8 cellular contexts compared by ENCODE assay signal in the genomic region with DNA sequence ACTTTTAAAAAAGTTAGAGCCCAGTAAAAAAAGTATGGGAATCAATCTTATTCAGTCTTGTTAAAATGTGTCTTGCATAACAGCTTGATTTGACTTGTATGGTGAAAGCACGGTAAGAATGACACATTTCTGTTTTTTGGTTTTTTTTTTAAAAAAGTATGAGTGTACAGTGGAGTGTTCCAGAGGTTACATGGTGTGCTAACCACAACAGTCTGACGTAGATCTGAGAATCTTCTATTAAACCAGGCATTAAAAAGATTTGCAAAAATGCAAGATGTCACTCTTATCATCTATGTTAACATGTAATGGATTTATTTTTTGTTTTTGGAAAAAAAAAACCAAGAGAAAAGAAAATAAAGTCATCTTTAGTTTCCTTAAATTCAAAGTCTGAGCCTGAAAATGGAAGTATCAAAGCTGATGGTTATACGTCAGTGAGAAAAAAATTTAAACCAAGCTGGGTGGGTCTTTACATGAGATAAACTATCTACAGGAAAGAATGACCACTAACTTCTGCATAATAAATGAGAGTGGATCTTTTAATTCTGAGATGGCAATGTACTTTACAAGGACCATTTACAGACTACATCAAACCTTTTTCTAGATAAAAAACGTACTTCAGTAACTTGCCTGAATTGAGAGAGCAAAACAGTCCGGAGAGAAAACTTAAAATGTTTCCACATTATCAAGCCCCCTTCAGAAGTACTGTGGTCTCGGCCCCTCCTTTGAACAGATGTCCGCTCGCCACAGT. TPM values are rescaled to one million over a fixed set of nuclear protein-coding genes. Genes with fewer than 3 reads are reported as not detected.
A peak's percentile ranks its signal among the peaks of the same experiment; 100 is the strongest.
DNase-seq lines count a peak whose midpoint lies in the region; ATAC-seq and TF ChIP-seq lines count a peak whose summit lies in the region.

No MANE protein-coding gene starts in this region.

- H3K4me3 ChIP-seq in SK-N-SH (ENCODE audit: low read depth in 2 of 2, low read length in 1 of 2): peak overlapping the region; percentile 73 to 98
- peak overlapping the region; percentile 96 for H3K4me3 ChIP-seq in endodermal cell (ENCODE audit: low read length)

- TF ChIP-seq EP300 in SK-N-SH (IDR thresholded peaks at IDR 0.05; ENCODE audit: borderline replicate concordance in 1 of 2, low read depth in 1 of 2, low read length in 1 of 2): no peak

- peak overlapping the region; percentile 89 for H3K4me2 ChIP-seq in SK-N-SH

- H3K36me3 Mint-ChIP-seq in endodermal cell (ENCODE audit: low read depth): peaks cover 26% of the 10 kb centered on the region
- peaks cover 12 to 29% (median 12%) of the 10 kb centered on the region in 3 donors for H3K36me3 Mint-ChIP-seq in naive thymus-derived CD8-positive, alpha-beta T cell

- peak; percentile 25 for ATAC-seq in HG02885 (IDR thresholded peaks at IDR 0.05; ENCODE audit: poor library complexity, unreplicated experiment)
- ATAC-seq in naive thymus-derived CD8-positive, alpha-beta T cell: peak; percentile 51 to 69

- peak overlapping the region; percentile 100 for H3K9ac ChIP-seq in SK-N-SH
- H3K9ac ChIP-seq in endodermal cell (ENCODE audit: extremely low read depth, low read length, poor library complexity, severe bottlenecking): peak overlapping the region; percentile 98

- no peaks in the 10 kb centered on the region for H3K27me3 ChIP-seq in SK-N-SH (ENCODE audit: insufficient read depth)
- H3K27me3 ChIP-seq in endodermal cell (ENCODE audit: control insufficient read depth, insufficient read depth, low read length, poor library complexity, severe bottlenecking): no peaks in the 10 kb centered on the region

- no peaks in the 10 kb centered on the region for H3K9me2 ChIP-seq in SK-N-SH

- H3K27ac Mint-ChIP-seq in endodermal cell: peak overlapping the region; percentile 98
- peak overlapping the region; percentile 97 to 100 (median 98) for H3K27ac Mint-ChIP-seq in naive thymus-derived CD8-positive, alpha-beta T cell

- H3K27ac ChIP-seq in C4-2B (peak overlapping the region; percentile 99), SK-N-SH (ENCODE audit: low read depth in 2 of 2, low read length in 1 of 2) (peak overlapping the region; percentile 97 to 100), endodermal cell (ENCODE audit: low read depth, low read length) (peak overlapping the region; percentile 99)

- POLR2A ChIA-PET in SK-N-SH (lab: Yijun Ruan, JAX): interaction anchor here (1.0 kb wide), 2 partner anchors 10 to 29 kb away, joined by 3 to 5 read pairs; no protein-coding TSS in a partner anchor
- POLR2A ChIA-PET in naive thymus-derived CD8-positive, alpha-beta T cell (lab: Charles Lee): interaction anchor here (0.7 to 5.4 kb wide), 9 partner anchors 9 to 1383 kb away, joined by 3 to 97 read pairs (median 6); partner anchors contain the start of genes AP4E1 and USP8

- peaks cover 15% of the 10 kb centered on the region for H4K20me1 ChIP-seq in SK-N-SH (ENCODE audit: insufficient read depth)

- WGBS in SK-N-SH (ENCODE audit: low lambda C conversion rate): 2% methylated on average over 8 of the region's 8 CpGs
- WGBS in endodermal cell (ENCODE audit: insufficient coverage in 1 of 2, insufficient read length in 1 of 2), 2 experiments: 11 to 14% methylated on average over 5 to 8 of the region's 8 CpGs

- H3K9me3 Mint-ChIP-seq in endodermal cell: no peaks in the 10 kb centered on the region
- peaks cover 0 to 4% (median 0%) of the 10 kb centered on the region in 9 donors for H3K9me3 Mint-ChIP-seq in naive thymus-derived CD8-positive, alpha-beta T cell

- H3K9me3 ChIP-seq in SK-N-SH: no peaks in the 10 kb centered on the region
- no peaks in the 10 kb centered on the region for H3K9me3 ChIP-seq in endodermal cell (ENCODE audit: control insufficient read depth, low read length)

- CTCF ChIA-PET in SK-N-SH (lab: Yijun Ruan, JAX): no interaction called here

- peaks cover 17% of the 10 kb centered on the region for H3F3A ChIP-seq in SK-N-SH (replicated peaks; ENCODE audit: insufficient read depth)

- no peaks in the 10 kb centered on the region for H3K27me3 Mint-ChIP-seq in endodermal cell (ENCODE audit: insufficient read depth)
- H3K27me3 Mint-ChIP-seq in naive thymus-derived CD8-positive, alpha-beta T cell: peaks cover 0 to 9% (median 0%) of the 10 kb centered on the region in 5 donors

- DNase-seq in SK-N-SH: no peak
- DNase-seq in endodermal cell: no peak
- peak in 6 of 10 donors; percentile 11 to 85 (median 65) for DNase-seq in naive thymus-derived CD8-positive, alpha-beta T cell
- no peak for DNase-seq in superior temporal gyrus (ENCODE audit: extremely low spot score)
- no peak for DNase-seq in retina
- no peak for DNase-seq in NCI-H1105 (lab: John Stamatoyannopoulos, UW)

- H3K4me1 ChIP-seq in SK-N-SH (ENCODE audit: control insufficient read depth in 1 of 2, insufficient read depth in 2 of 2, low read depth in 1 of 2, low read length in 1 of 2): peaks cover 16 to 20% of the 10 kb centered on the region in 2 experiments
- peaks cover 2% of the 10 kb centered on the region for H3K4me1 ChIP-seq in endodermal cell (ENCODE audit: control insufficient read depth, insufficient read depth, low read length)

- H3K4me1 Mint-ChIP-seq in endodermal cell: peaks cover 25% of the 10 kb centered on the region
- H3K4me1 Mint-ChIP-seq in naive thymus-derived CD8-positive, alpha-beta T cell: peaks cover 35 to 72% (median 54%) of the 10 kb centered on the region in 4 donors

- peak overlapping the region; percentile 91 for H3K4me3 Mint-ChIP-seq in endodermal cell
- peak overlapping the region; percentile 75 to 100 (median 95) for H3K4me3 Mint-ChIP-seq in naive thymus-derived CD8-positive, alpha-beta T cell

- TF ChIP-seq CTCF in C4-2B (conservative IDR thresholded peaks at IDR 0.05): no peak
- TF ChIP-seq CTCF in SK-N-SH (IDR thresholded peaks at IDR 0.05): no peak
- no peak for TF ChIP-seq CTCF in endodermal cell (conservative IDR thresholded peaks at IDR 0.05)

- no peak for TF ChIP-seq RAD21 in SK-N-SH (IDR thresholded peaks at IDR 0.05; ENCODE audit: low read length)

- no peak overlapping the region for H2AFZ ChIP-seq in SK-N-SH (ENCODE audit: low read depth)

- H3K36me3 ChIP-seq in SK-N-SH (replicated peaks in 1 of 2; ENCODE audit: control insufficient read depth in 1 of 2, insufficient read depth in 2 of 2, low read length in 1 of 2) (peaks cover 16 to 20% of the 10 kb centered on the region in 2 experiments), endodermal cell (ENCODE audit: control insufficient read depth, insufficient read depth, low read length) (peaks cover 25% of the 10 kb centered on the region)

- H3K79me2 ChIP-seq in SK-N-SH (ENCODE audit: insufficient read depth): peaks cover 91% of the 10 kb centered on the region

TF ChIP-seq in SK-N-SH, 30 proteins besides CTCF, POLR2A, EP300 and RAD21:
- no peak for TF ChIP-seq FOXM1 (IDR thresholded peaks at IDR 0.05; ENCODE audit: low read depth)
- no peak for TF ChIP-seq POLR2AphosphoS5 (IDR thresholded peaks at IDR 0.05; ENCODE audit: low read depth, low read length)
- TF ChIP-seq MAX (IDR thresholded peaks at IDR 0.05; ENCODE audit: low read depth): no peak
- no peak for TF ChIP-seq NFIC (IDR thresholded peaks at IDR 0.05; ENCODE audit: borderline replicate concordance)
- TF ChIP-seq FOXJ3 (CRISPR knock-in tag; IDR thresholded peaks at IDR 0.05): no peak
- TF ChIP-seq JUND (IDR thresholded peaks at IDR 0.05): 0 out of 2 replicates have a peak, but pooled peaks have one; percentile 5
- TF ChIP-seq MEF2A (IDR thresholded peaks at IDR 0.05; ENCODE audit: borderline replicate concordance, low read depth): no peak
- TF ChIP-seq, protein P1, sequence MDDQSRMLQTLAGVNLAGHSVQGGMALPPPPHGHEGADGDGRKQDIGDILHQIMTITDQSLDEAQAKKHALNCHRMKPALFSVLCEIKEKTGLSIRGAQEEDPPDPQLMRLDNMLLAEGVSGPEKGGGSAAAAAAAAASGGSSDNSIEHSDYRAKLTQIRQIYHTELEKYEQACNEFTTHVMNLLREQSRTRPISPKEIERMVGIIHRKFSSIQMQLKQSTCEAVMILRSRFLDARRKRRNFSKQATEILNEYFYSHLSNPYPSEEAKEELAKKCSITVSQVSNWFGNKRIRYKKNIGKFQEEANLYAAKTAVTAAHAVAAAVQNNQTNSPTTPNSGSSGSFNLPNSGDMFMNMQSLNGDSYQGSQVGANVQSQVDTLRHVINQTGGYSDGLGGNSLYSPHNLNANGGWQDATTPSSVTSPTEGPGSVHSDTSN (IDR thresholded peaks at IDR 0.05): no peak
- TF ChIP-seq CHD2 (IDR thresholded peaks at IDR 0.05; ENCODE audit: low read length, partially characterized antibody): peak; percentile 20
- TF ChIP-seq YY1 (IDR thresholded peaks at IDR 0.05; ENCODE audit: low read depth): no peak
- TF ChIP-seq SMC3 (IDR thresholded peaks at IDR 0.05; ENCODE audit: low read depth, low read length): no peak
- TF ChIP-seq, protein P2, sequence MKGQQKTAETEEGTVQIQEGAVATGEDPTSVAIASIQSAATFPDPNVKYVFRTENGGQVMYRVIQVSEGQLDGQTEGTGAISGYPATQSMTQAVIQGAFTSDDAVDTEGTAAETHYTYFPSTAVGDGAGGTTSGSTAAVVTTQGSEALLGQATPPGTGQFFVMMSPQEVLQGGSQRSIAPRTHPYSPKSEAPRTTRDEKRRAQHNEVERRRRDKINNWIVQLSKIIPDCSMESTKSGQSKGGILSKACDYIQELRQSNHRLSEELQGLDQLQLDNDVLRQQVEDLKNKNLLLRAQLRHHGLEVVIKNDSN (IDR thresholded peaks at IDR 0.05; ENCODE audit: borderline replicate concordance, low read depth): no peak
- no peak for TF ChIP-seq ELF1 (IDR thresholded peaks at IDR 0.05)
- no peak for TF ChIP-seq RCOR1 (IDR thresholded peaks at IDR 0.05; ENCODE audit: low read length)
- TF ChIP-seq MXI1 (IDR thresholded peaks at IDR 0.05; ENCODE audit: low read depth, low read length): no peak
- no peak for TF ChIP-seq SIN3A (IDR thresholded peaks at IDR 0.05; ENCODE audit: borderline replicate concordance, low read depth, low read length)
- no peak for TF ChIP-seq NRF1 (IDR thresholded peaks at IDR 0.05; ENCODE audit: low read depth, low read length)
TF ChIP-seq in SK-N-SH: peak in this region for 2.

RNA-seq across cellular contexts. Expression of gene GABPB1, which starts 1.6 kb away (rescaled TPM):
- 12.8 and 14.2 TPM in 2 replicates for polyA plus RNA-seq in SK-N-SH (2012; rRNA removed)
- polyA plus RNA-seq in SK-N-SH (2012; cell fraction: cytosol; rRNA removed): 13.4 and 15.8 TPM in 2 replicates
- polyA plus RNA-seq in SK-N-SH (2012; cell fraction: nucleus; rRNA removed): 8.4 and 10.7 TPM in 2 replicates
- 10 to 100 TPM; 32.0 to 37.5 TPM for total RNA-seq in endodermal cell
- 30.6 TPM for polyA plus RNA-seq in endodermal cell (2013, experiment 1 of 2)
- polyA plus RNA-seq in endodermal cell (2013, experiment 2 of 2): 29.5 TPM
- 10 to 100 TPM; 23.4 to 29.9 TPM for total RNA-seq in naive thymus-derived CD8-positive, alpha-beta T cell
- polyA plus RNA-seq in naive thymus-derived CD8-positive, alpha-beta T cell: 10 to 100 TPM; 20.6 to 29.1 (median 25.1) TPM

Comparison
In these comparisons a context has a peak if more than half of its experiments do, and no peak if none do; other contexts are left out.
1. DNase-seq: peak in naive thymus-derived CD8-positive, alpha-beta T cell (6 of 10); none in SK-N-SH (single experiment), endodermal cell (single experiment), superior temporal gyrus (single experiment), retina (single experiment) and NCI-H1105 (single experiment).
2. Peak in every context shown above with its lines, with median percentiles within 50 percentile points of each other: H3K27ac ChIP-seq.